21 cellular contexts compared by ENCODE assay signal in the genomic region with DNA sequence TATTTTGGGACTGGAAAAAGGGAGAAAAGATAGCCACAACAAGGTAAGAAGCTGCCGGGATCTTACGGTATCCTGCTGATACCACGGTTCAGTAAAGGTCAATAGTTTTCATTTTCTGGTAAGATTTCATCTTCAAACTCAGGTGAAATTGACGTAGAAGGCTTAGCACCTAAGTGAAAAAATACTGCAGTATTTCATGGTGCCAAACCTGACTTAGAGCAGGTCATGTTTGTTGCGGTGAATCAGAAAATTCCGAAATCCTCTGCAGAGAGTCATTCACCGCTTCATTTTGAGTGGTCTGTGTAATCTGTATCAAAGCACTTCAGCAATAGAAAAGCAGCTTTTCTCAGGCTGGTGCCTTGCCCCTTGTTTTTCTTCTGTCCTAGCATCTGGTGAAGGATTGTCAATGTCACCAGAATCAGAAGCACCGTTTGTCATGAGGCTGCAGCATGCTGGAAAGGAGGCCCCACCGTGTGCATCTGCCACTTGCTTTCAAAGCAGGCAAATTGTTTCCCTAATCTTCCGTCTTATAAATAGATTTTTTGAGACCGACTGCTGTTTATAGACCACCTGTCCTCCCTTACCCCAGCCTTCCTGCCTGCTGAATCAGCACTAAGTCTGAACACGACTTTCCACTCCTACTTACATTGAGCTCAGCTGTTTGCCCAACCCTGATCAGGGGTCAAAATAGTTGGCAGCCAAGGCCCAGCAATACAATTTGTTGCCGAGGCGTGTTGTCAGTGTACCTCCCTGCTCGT.
DNase-seq lines count a peak whose midpoint lies in the region; ATAC-seq and TF ChIP-seq lines count a peak whose summit lies in the region.
"Had no signal": no experiment of that assay in that cellular context is flagged by ENCODE, and none has a peak within 500 bp of the region (broad histone marks: within the 10 kb centered on the region; RNA-seq: fewer than 3 reads in every experiment).

No MANE protein-coding gene starts in this region.

- no peaks in the 10 kb centered on the region for H3K9me3 Mint-ChIP-seq in dendritic cell treated with granulocyte-macrophage colony-stimulating factor and Interleukin-4, amounts not matched to agents 40 ng/mL and 50 ng/mL, for 4 days
- H3K9me3 Mint-ChIP-seq: H9, mesothelial cell of epicardium had no signal

- DNase-seq in HuH-7 (ENCODE audit: low spot score) (peak; percentile 32), NCI-H446 treated with DMSO at 0.1 percent for 48 hours (lab: John Stamatoyannopoulos, UW) (peak; percentile 86), pons (ENCODE audit: low spot score) (peak; percentile 35), NCI-H2196 (lab: John Stamatoyannopoulos, UW; ENCODE audit: unreplicated experiment) (no peak), ureter (ENCODE audit: low spot score) (no peak), BE2C (no peak)
- DNase-seq: activated naive CD4-positive, alpha-beta T cell treated with Interleukin-2 at 50 U/mL for 16 hours; activated T-cell treated with anti-CD3 and anti-CD28 coated beads for 4 hours; H9; head of caudate nucleus; kidney; NCI-H510A; occipital lobe had no signal

- peaks cover 6% of the 10 kb centered on the region for H3K4me1 Mint-ChIP-seq in dendritic cell treated with granulocyte-macrophage colony-stimulating factor and Interleukin-4, amounts not matched to agents 40 ng/mL and 50 ng/mL, for 4 days (ENCODE audit: low read depth)
- H3K4me1 Mint-ChIP-seq: H9 had no signal

- H3K9me3 ChIP-seq in BE2C: no peaks in the 10 kb centered on the region
- H3K9me3 ChIP-seq: BLaER1, esophagus muscularis mucosa, tibial nerve had no signal

- H3K4me3 ChIP-seq in BE2C (ENCODE audit: low read depth, low read length): no peak overlapping the region
- H3K4me3 ChIP-seq: BLaER1, dorsolateral prefrontal cortex, esophagus muscularis mucosa, smooth muscle cell, tibial nerve had no signal

- H3K27me3 ChIP-seq in BE2C: no peaks in the 10 kb centered on the region
- H3K27me3 ChIP-seq: BLaER1, dorsolateral prefrontal cortex, esophagus muscularis mucosa, tibial nerve had no signal

- H3K27me3 Mint-ChIP-seq in dendritic cell treated with granulocyte-macrophage colony-stimulating factor and Interleukin-4, amounts not matched to agents 40 ng/mL and 50 ng/mL, for 4 days: peaks cover 3% of the 10 kb centered on the region

- no peak for ATAC-seq in GM19455 (IDR thresholded peaks at IDR 0.05; ENCODE audit: unreplicated experiment)

- TF ChIP-seq CTCF in BE2C (IDR thresholded peaks at IDR 0.05; ENCODE audit: low read depth, low read length): no peak

- H3K4me1 ChIP-seq in BE2C: no peaks in the 10 kb centered on the region
- H3K4me1 ChIP-seq: BLaER1, esophagus muscularis mucosa had no signal

- no peaks in the 10 kb centered on the region for H3K36me3 Mint-ChIP-seq in dendritic cell treated with granulocyte-macrophage colony-stimulating factor and Interleukin-4, amounts not matched to agents 40 ng/mL and 50 ng/mL, for 4 days (ENCODE audit: low read depth)
- H3K36me3 Mint-ChIP-seq: mesothelial cell of epicardium had no signal

- H3K36me3 ChIP-seq in BE2C: no peaks in the 10 kb centered on the region; the same call in 1 of the 2 replicates
- H3K36me3 ChIP-seq: BLaER1, esophagus muscularis mucosa, tibial nerve had no signal

- peak overlapping the region; percentile 84 for H3K27ac Mint-ChIP-seq in dendritic cell treated with granulocyte-macrophage colony-stimulating factor and Interleukin-4, amounts not matched to agents 40 ng/mL and 50 ng/mL, for 4 days
- H3K27ac Mint-ChIP-seq: H9, mesothelial cell of epicardium had no signal

- H3K4me3 Mint-ChIP-seq in dendritic cell treated with granulocyte-macrophage colony-stimulating factor and Interleukin-4, amounts not matched to agents 40 ng/mL and 50 ng/mL, for 4 days: no peak overlapping the region
- H3K4me3 Mint-ChIP-seq: H9, mesothelial cell of epicardium had no signal

- intact Hi-C loops in dendritic cell treated with granulocyte-macrophage colony-stimulating factor and Interleukin-4, amounts not matched to agents 40 ng/mL and 50 ng/mL, for 4 days (cut with micrococcal nuclease): no loop called here

Comparison
In these comparisons a context has a peak if more than half of its experiments do, and no peak if none do; other contexts are left out.
1. DNase-seq: peak in HuH-7 (single experiment), NCI-H446 treated with DMSO at 0.1 percent for 48 hours (single experiment) and pons (single experiment); none in NCI-H2196 (single experiment), ureter (single experiment) and BE2C (single experiment).